ENCODE assay signal across 30 cellular contexts in genomic region chr4:7637971-7638370, GRCh38.
"Had no signal": no experiment of that assay in that cellular context is flagged by ENCODE, and none has a peak within 500 bp of the region (broad histone marks: within the 10 kb centered on the region; RNA-seq: fewer than 3 reads in every experiment).

No MANE protein-coding gene starts in this region.

- H3K36me3 ChIP-seq: adrenal gland, brain microvascular endothelial cell, breast epithelium had no signal

- H3K4me1 ChIP-seq: adrenal gland, breast epithelium had no signal

- H3K9me3 ChIP-seq: adrenal gland, body of pancreas, breast epithelium had no signal

- ATAC-seq: activated CD4-positive, alpha-beta T cell treated with anti-CD3 and anti-CD28 coated beads for 36 hours; activated CD4-positive, CD25-positive, alpha-beta regulatory T cell treated with anti-CD3 and anti-CD28 coated beads, Interleukin-2, amount 50 U/mL, for 24 hours; activated CD8-positive, alpha-beta memory T cell treated with anti-CD3 and anti-CD28 coated beads, Interleukin-2, amount 10 ng/mL, durations not matched to agents 7 days and 5 days; activated CD8-positive, alpha-beta T cell treated with anti-CD3 and anti-CD28 coated beads, Interleukin-2, amount 10 ng/mL, durations not matched to agents 7 days and 5 days; activated naive CD4-positive, alpha-beta T cell treated with anti-CD3 and anti-CD28 coated beads, Interleukin-2, amount 50 U/mL, for 72 hours; body of pancreas; WTC11 had no signal

- H3K27ac ChIP-seq: adrenal gland, body of pancreas, brain microvascular endothelial cell, breast epithelium, VCaP had no signal

- H3K4me3 ChIP-seq: adrenal gland, body of pancreas, breast epithelium had no signal

- DNase-seq: activated CD4-positive, alpha-beta memory T cell treated with anti-CD3 and anti-CD28 coated beads, Interleukin-2, amount 10 ng/mL, durations not matched to agents 7 days and 5 days; activated CD4-positive, alpha-beta T cell treated with anti-CD3 and anti-CD28 coated beads for 1 hour; activated CD4-positive, alpha-beta T cell treated with anti-CD3 and anti-CD28 coated beads for 36 hours; activated CD4-positive, alpha-beta T cell treated with anti-CD3 and anti-CD28 coated beads for 48 hours; activated CD4-positive, alpha-beta T cell treated with anti-CD3 and anti-CD28 coated beads, Interleukin-2, amount 10 ng/mL, durations not matched to agents 7 days and 5 days; activated CD4-positive, alpha-beta T cell treated with anti-CD3 and anti-CD28 coated beads, Interleukin-2, amount 50 U/mL, for 48 hours; activated CD4-positive, CD25-positive, alpha-beta regulatory T cell; activated CD8-positive, alpha-beta memory T cell treated with anti-CD3 and anti-CD28 coated beads for 24 hours; activated CD8-positive, alpha-beta memory T cell treated with anti-CD3 and anti-CD28 coated beads, Interleukin-2, amount 10 ng/mL, durations not matched to agents 7 days and 5 days; activated CD8-positive, alpha-beta memory T cell treated with anti-CD3 and anti-CD28 coated beads, Interleukin-2, amount 50 U/mL, for 48 hours; activated CD8-positive, alpha-beta T cell treated with anti-CD3 and anti-CD28 coated beads, Interleukin-2, amount 10 ng/mL, durations not matched to agents 7 days and 5 days; activated effector memory CD4-positive, alpha-beta T cell treated with Interleukin-2 at 50 U/mL for 16 hours; activated gamma-delta T cell; activated naive CD4-positive, alpha-beta T cell treated with anti-CD3 and anti-CD28 coated beads for 36 hours; activated naive CD4-positive, alpha-beta T cell treated with anti-CD3 and anti-CD28 coated beads, Interleukin-2, amount 50 U/mL, for 16 hours; activated naive CD8-positive, alpha-beta T cell treated with anti-CD3 and anti-CD28 coated beads for 36 hours; activated T-cell treated with anti-CD3 and anti-CD28 coated beads, Interleukin-2, amount 50 U/mL, for 24 hours; activated T-cell treated with anti-CD3 and anti-CD28 coated beads, Interleukin-2, amount 50 U/mL, for 48 hours; adrenal gland; amniotic stem cell; body of pancreas; brain microvascular endothelial cell; central memory CD4-positive, alpha-beta T cell; T-helper 2 cell; T-helper 9 cell had no signal

- H3K27me3 ChIP-seq: adrenal gland, body of pancreas, brain microvascular endothelial cell had no signal
